Comparison of ENCODE assay signal across 8 cellular contexts in the genomic region with DNA sequence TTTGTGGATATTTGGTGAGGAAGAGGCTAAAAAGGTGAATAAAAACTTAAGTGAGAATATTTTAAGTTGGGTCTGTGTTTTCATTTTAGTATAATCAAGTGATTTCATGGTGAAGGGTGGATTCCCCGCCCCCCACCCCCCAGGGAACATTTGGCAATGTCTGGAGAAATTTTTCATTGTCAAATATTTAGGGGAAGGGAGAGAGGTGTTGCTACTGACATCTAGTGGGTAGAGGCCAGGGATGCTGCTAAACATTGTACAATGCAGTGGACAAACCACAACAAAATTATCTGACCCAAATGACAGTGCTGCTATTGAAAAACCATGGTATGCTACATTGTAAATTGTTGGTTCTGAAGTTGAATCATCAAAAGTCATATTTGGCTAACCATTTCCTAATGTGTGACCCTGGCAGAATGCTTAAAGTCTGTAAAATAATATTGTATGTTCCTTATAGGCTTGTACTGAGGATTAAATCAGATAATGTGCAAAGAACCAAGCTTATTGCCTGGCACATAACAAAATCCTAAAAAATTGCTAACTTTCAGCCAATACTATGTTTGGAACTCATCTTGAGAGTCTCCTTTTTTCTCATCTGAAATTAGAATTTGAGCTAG. TPM values are rescaled to one million over a fixed set of nuclear protein-coding genes. Genes with fewer than 3 reads are reported as not detected.
DNase-seq lines count a peak whose midpoint lies in the region; TF ChIP-seq lines count a peak whose summit lies in the region.
"Had no signal": no experiment of that assay in that cellular context is flagged by ENCODE, and none has a peak within 500 bp of the region (broad histone marks: within the 10 kb centered on the region; RNA-seq: fewer than 3 reads in every experiment).

No MANE protein-coding gene starts in this region.

- no peak overlapping the region for H3K27ac Mint-ChIP-seq in neural crest cell (ENCODE audit: unreplicated experiment)

- H3K79me2 ChIP-seq in Loucy (ENCODE audit: insufficient read depth, low read length), result peaks cover 58% of the 10 kb centered on the region

- in situ Hi-C loops in astrocyte of the spinal cord (cut with HindIII; ENCODE audit: low sequenced_read_pairs), result no loop called here

- peaks cover 8% of the 10 kb centered on the region for H4K20me1 ChIP-seq in Loucy (ENCODE audit: insufficient read depth, low read length, poor library complexity, severe bottlenecking)

- H3K4me1 Mint-ChIP-seq in neural crest cell, result peaks cover 22% of the 10 kb centered on the region

- H3K9ac ChIP-seq in Loucy (ENCODE audit: low read depth, low read length, poor library complexity, severe bottlenecking), result no peak overlapping the region

- H3K27me3 ChIP-seq in Loucy (ENCODE audit: insufficient read depth, low read length, poor library complexity, severe bottlenecking), result no peaks in the 10 kb centered on the region

- peaks cover 3% of the 10 kb centered on the region for H3K4me1 ChIP-seq in Loucy (ENCODE audit: insufficient read depth, low read length, poor library complexity, severe bottlenecking)

- no peaks in the 10 kb centered on the region for H3K27me3 Mint-ChIP-seq in neural crest cell (ENCODE audit: low read depth)

- H3K4me3 ChIP-seq in Loucy (ENCODE audit: low read length, poor library complexity, severe bottlenecking) (peak overlapping the region; percentile 34), astrocyte of the spinal cord (ENCODE audit: low read depth, low read length) (no peak overlapping the region)

- H3K4me3 Mint-ChIP-seq in neural crest cell, result peak overlapping the region; percentile 83

- no peaks in the 10 kb centered on the region for H3F3A ChIP-seq in Loucy (ENCODE audit: low read depth)

- peaks cover 10% of the 10 kb centered on the region; the same call in 1 of the 2 replicates for H3K36me3 ChIP-seq in Loucy (ENCODE audit: insufficient read depth, low read length)

- DNase-seq in GDM1 (lab: John Stamatoyannopoulos, UW) (peak; percentile 11), astrocyte of the spinal cord (ENCODE audit: low read depth, low spot score) (peak; percentile 48), neural crest cell (ENCODE audit: low read depth, low spot score) (no peak), COLO668 (lab: John Stamatoyannopoulos, UW; ENCODE audit: unreplicated experiment) (no peak)
- no peak for DNase-seq in activated CD4-positive, alpha-beta T cell treated with anti-CD3 and anti-CD28 coated beads, Interleukin-2, amount 50 U/mL, for 1 hour
- no peak for DNase-seq in activated naive CD4-positive, alpha-beta T cell treated with anti-CD3 and anti-CD28 coated beads, Interleukin-2, amount 50 U/mL, for 16 hours
- DNase-seq: kidney glomerular epithelial cell had no signal

- H3K9me3 ChIP-seq in Loucy (ENCODE audit: insufficient read depth, low read depth, low read length), result no peaks in the 10 kb centered on the region

- peaks cover 25% of the 10 kb centered on the region for H3K36me3 Mint-ChIP-seq in neural crest cell (ENCODE audit: low read depth)

- H3K9me2 ChIP-seq in Loucy (replicated peaks; ENCODE audit: low read depth, low read length), result no peaks in the 10 kb centered on the region

- H3K4me2 ChIP-seq in Loucy (ENCODE audit: low read depth, low read length, poor library complexity, severe bottlenecking), result peak overlapping the region; percentile 40

- no peak overlapping the region for H2AFZ ChIP-seq in Loucy (ENCODE audit: low read length)

- peak; percentile 54 for TF ChIP-seq CTCF in Loucy (conservative IDR thresholded peaks at IDR 0.05; ENCODE audit: low read length)
- TF ChIP-seq CTCF in astrocyte of the spinal cord (IDR thresholded peaks at IDR 0.05; ENCODE audit: low read depth, low read length), result peak; percentile 66
- peak; percentile 47 for TF ChIP-seq CTCF in neural crest cell (conservative IDR thresholded peaks at IDR 0.05)

- H3K9me3 Mint-ChIP-seq in neural crest cell, result no peaks in the 10 kb centered on the region

RNA-seq across cellular contexts. Expression of a gene that starts 5.6 kb away (rescaled TPM):
- 57.4 and 61.9 TPM in 2 replicates for total RNA-seq in neural crest cell

RNA-seq across cellular contexts. Expression of a gene that starts 22.8 kb away (rescaled TPM):
- 40.6 and 47.0 TPM in 2 replicates for total RNA-seq in neural crest cell

RNA-seq across cellular contexts. Expression of a gene that starts 53.5 kb away (rescaled TPM):
- 11.8 and 12.1 TPM in 2 replicates for total RNA-seq in neural crest cell

Comparison
In these comparisons a context has a peak if more than half of its experiments do, and no peak if none do; other contexts are left out.
1. DNase-seq: peak in GDM1 (single experiment) and astrocyte of the spinal cord (single experiment); none in neural crest cell (single experiment), activated CD4-positive, alpha-beta T cell treated with anti-CD3 and anti-CD28 coated beads, Interleukin-2, amount 50 U/mL, for 1 hour (single experiment), activated naive CD4-positive, alpha-beta T cell treated with anti-CD3 and anti-CD28 coated beads, Interleukin-2, amount 50 U/mL, for 16 hours (single experiment) and COLO668 (single experiment).
2. Peak in every context shown above with its lines, with median percentiles within 50 percentile points of each other: CTCF ChIP-seq.